9 cellular contexts compared by ENCODE assay signal in the genomic region with DNA sequence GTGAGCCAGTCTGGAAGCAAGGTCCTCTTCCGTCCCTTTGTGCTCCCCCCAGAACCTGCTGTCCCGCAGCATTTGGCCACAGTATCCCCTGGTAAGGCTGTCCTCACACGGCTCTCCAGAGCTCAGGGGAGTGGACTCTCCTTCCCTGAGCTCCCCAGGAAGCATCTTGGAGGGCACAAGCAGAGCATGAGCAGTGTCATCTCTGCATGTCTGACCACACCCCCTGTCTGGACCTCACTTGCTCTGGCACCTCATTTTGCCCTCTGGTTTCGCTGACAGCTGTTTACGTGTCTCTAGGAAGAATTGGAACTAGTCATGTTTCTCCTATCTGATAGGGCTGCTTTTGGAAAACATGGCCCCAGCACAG. TPM values are rescaled to one million over a fixed set of nuclear protein-coding genes. Genes with fewer than 3 reads are reported as not detected.
DNase-seq lines count a peak whose midpoint lies in the region; ATAC-seq and TF ChIP-seq lines count a peak whose summit lies in the region.
"Had no signal": no experiment of that assay in that cellular context is flagged by ENCODE, and none has a peak within 500 bp of the region (broad histone marks: within the 10 kb centered on the region; RNA-seq: fewer than 3 reads in every experiment).

No MANE protein-coding gene starts in this region.

- H3K27me3 ChIP-seq in SJSA1 (replicated peaks) (no peaks in the 10 kb centered on the region), hepatocyte (no peaks in the 10 kb centered on the region)

- peaks cover 46% of the 10 kb centered on the region for H3K4me1 Mint-ChIP-seq in stimulated activated naive CD8-positive, alpha-beta T cell treated with anti-CD3 and anti-CD28 coated beads, Interleukin-15, amount 100 ng/mL, for 72 hours

- H3K27ac ChIP-seq in SJSA1 = peak overlapping the region; percentile 68
- peak overlapping the region; percentile 93 for H3K27ac ChIP-seq in hepatocyte

- H3K4me2 ChIP-seq in hepatocyte = peak overlapping the region; percentile 7

- no peak for TF ChIP-seq CTCF in HFF-Myc (IDR thresholded peaks at IDR 0.05; ENCODE audit: low read depth, low read length, missing control alignments)
- TF ChIP-seq CTCF in hepatocyte (IDR thresholded peaks at IDR 0.05; ENCODE audit: poor library complexity) = no peak

- no peaks in the 10 kb centered on the region for H3K27me3 Mint-ChIP-seq in stimulated activated naive CD8-positive, alpha-beta T cell treated with anti-CD3 and anti-CD28 coated beads, Interleukin-15, amount 100 ng/mL, for 72 hours

- H3K9me3 Mint-ChIP-seq in stimulated activated naive CD8-positive, alpha-beta T cell treated with anti-CD3 and anti-CD28 coated beads, Interleukin-15, amount 100 ng/mL, for 72 hours = peaks cover 0 to 6% of the 10 kb centered on the region in 2 donors

- H4K20me1 ChIP-seq in hepatocyte (ENCODE audit: insufficient read depth, poor library complexity, severe bottlenecking) = no peaks in the 10 kb centered on the region

- H3K36me3 ChIP-seq in SJSA1 (no peaks in the 10 kb centered on the region), hepatocyte (replicated peaks; ENCODE audit: insufficient read depth, low read depth) (no peaks in the 10 kb centered on the region)

- WGBS in hepatocyte (ENCODE audit: low lambda C conversion rate, missing lambda C conversion rate) = 94% methylated on average over 5 of the region's 5 CpGs

- H3K79me2 ChIP-seq in hepatocyte = peaks cover 3% of the 10 kb centered on the region

- H3K4me1 ChIP-seq in SJSA1 (replicated peaks) (peaks cover 24% of the 10 kb centered on the region), hepatocyte (ENCODE audit: insufficient read depth) (peaks cover 24% of the 10 kb centered on the region)

- no peaks in the 10 kb centered on the region for H3K9me2 ChIP-seq in hepatocyte (replicated peaks; ENCODE audit: insufficient read depth)

- ATAC-seq in stimulated activated naive CD8-positive, alpha-beta T cell treated with anti-CD3 and anti-CD28 coated beads, Interleukin-15, amount 100 ng/mL, for 72 hours = no peak
- ATAC-seq in GM21447 (IDR thresholded peaks at IDR 0.05; ENCODE audit: unreplicated experiment) = no peak

- H3K27ac Mint-ChIP-seq in stimulated activated naive CD8-positive, alpha-beta T cell treated with anti-CD3 and anti-CD28 coated beads, Interleukin-15, amount 100 ng/mL, for 72 hours = peak overlapping the region; percentile 42 to 86

- H3K4me3 Mint-ChIP-seq in stimulated activated naive CD8-positive, alpha-beta T cell treated with anti-CD3 and anti-CD28 coated beads, Interleukin-15, amount 100 ng/mL, for 72 hours = peak overlapping the region in 1 of 2 donors; percentile 89

- no peak overlapping the region for H2AFZ ChIP-seq in hepatocyte

- H3K9me3 ChIP-seq in SJSA1 (replicated peaks) (no peaks in the 10 kb centered on the region), hepatocyte (ENCODE audit: low read depth) (no peaks in the 10 kb centered on the region)

- H3K4me3 ChIP-seq in HFF-Myc (replicated peaks; ENCODE audit: low read depth, low read length) (peak overlapping the region; percentile 24; the same call in 1 of the 2 replicates), SJSA1 (no peak overlapping the region), hepatocyte (no peak overlapping the region)

- DNase-seq in HFF-Myc (ENCODE audit: extremely low read depth, low read depth) (no peak), SJSA1 (ENCODE audit: low read depth in 1 of 2, low spot score in 2 of 2) (no peak), hepatocyte (ENCODE audit: low spot score) (no peak), HPDE6-E6E7 (ENCODE audit: extremely low spot score) (no peak), AML-193 (lab: John Stamatoyannopoulos, UW) (no peak)
- no peak for DNase-seq in stimulated activated naive CD8-positive, alpha-beta T cell treated with anti-CD3 and anti-CD28 coated beads, Interleukin-15, amount 100 ng/mL, for 72 hours
- DNase-seq: activated gamma-delta T cell treated with Interleukin-2 at 50 U/mL for 16 hours, kidney had no signal

RNA-seq across cellular contexts. Expression of a gene that starts 15.5 kb away (rescaled TPM):
- 8.1 and 13.5 TPM in 2 replicates for total RNA-seq in SJSA1 (2014; rRNA removed; shearing (Covaris generic))
- total RNA-seq in hepatocyte = 6.5 and 6.9 TPM in 2 replicates
- polyA plus RNA-seq in hepatocyte = 16.8 and 25.6 TPM in 2 replicates

RNA-seq across cellular contexts. Expression of a gene that starts 36.1 kb away (rescaled TPM):
- total RNA-seq in SJSA1 (2014; rRNA removed; shearing (Covaris generic)) = 22.3 and 32.8 TPM in 2 replicates
- 25.2 and 31.5 TPM in 2 replicates for total RNA-seq in hepatocyte
- polyA plus RNA-seq in hepatocyte = 31.0 and 33.5 TPM in 2 replicates

RNA-seq across cellular contexts. Expression of a gene that starts 36.5 kb away (rescaled TPM):
- 1.4 and 1.7 TPM in 2 replicates for total RNA-seq in SJSA1 (2014; rRNA removed; shearing (Covaris generic))
- 5.3 and 7.5 TPM in 2 replicates for total RNA-seq in hepatocyte
- polyA plus RNA-seq in hepatocyte = 3.2 and 6.4 TPM in 2 replicates

RNA-seq across cellular contexts. Expression of a gene that starts 50.4 kb away (rescaled TPM):
- total RNA-seq in SJSA1 (2014; rRNA removed; shearing (Covaris generic)) = 12.8 and 14.8 TPM in 2 replicates
- total RNA-seq in hepatocyte = 33.1 and 46.1 TPM in 2 replicates
- 28.8 and 37.4 TPM in 2 replicates for polyA plus RNA-seq in hepatocyte

RNA-seq across cellular contexts. Expression of a gene that starts 50.7 kb away (rescaled TPM):
- total RNA-seq in SJSA1 (2014; rRNA removed; shearing (Covaris generic)) = 70.6 and 85.1 TPM in 2 replicates
- 85.7 and 86.2 TPM in 2 replicates for total RNA-seq in hepatocyte
- 80.4 and 83.4 TPM in 2 replicates for polyA plus RNA-seq in hepatocyte
